8 cellular contexts compared by ENCODE assay signal in the genomic region with DNA sequence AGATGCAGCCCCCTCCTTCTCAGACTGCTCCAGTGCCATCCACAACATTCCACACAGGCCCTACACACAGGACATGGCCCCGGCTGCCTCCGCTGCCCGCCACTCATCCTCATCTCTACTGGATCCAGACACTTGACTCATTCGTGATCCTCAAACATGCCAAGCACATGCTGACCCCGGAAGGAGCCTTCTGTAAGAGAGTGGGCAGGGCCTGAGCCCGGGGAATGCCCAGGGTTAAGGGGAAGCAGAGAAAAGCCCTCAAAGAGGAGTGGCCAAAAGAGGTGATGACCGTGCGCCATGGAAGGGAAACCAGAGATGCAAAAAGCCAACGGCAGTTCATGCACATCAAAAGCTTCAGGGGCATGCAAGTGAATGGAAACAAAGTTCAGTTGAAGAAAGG. TPM values are rescaled to one million over a fixed set of nuclear protein-coding genes. Genes with fewer than 3 reads are reported as not detected.
DNase-seq lines count a peak whose midpoint lies in the region; ATAC-seq and TF ChIP-seq lines count a peak whose summit lies in the region.

No MANE protein-coding gene starts in this region.

- H3K9me3 ChIP-seq in mesodermal cell (ENCODE audit: control insufficient read depth, low read length) (peaks cover 12% of the 10 kb centered on the region), vagina (peaks cover 8% of the 10 kb centered on the region)

- H3K27ac ChIP-seq in mesodermal cell (ENCODE audit: low read depth, low read length, severe bottlenecking) (peak overlapping the region; percentile 43), vagina (no peak overlapping the region)

- H3K4me1 ChIP-seq in mesodermal cell (ENCODE audit: control insufficient read depth, insufficient read depth, low read length, poor library complexity, severe bottlenecking) (peaks cover 17% of the 10 kb centered on the region), vagina (no peaks in the 10 kb centered on the region)

- DNase-seq in T-helper 2 cell treated with Interferon-gamma antibody and Interleukin-4, amounts not matched to agents 5 μg/mL and 100 μg/mL, for 36 hours (ENCODE audit: low spot score), result peak; percentile 65
- DNase-seq in SHP77 treated with DMSO at 0.1 percent for 48 hours (lab: John Stamatoyannopoulos, UW) (no peak), vagina (ENCODE audit: extremely low spot score in 2 of 2) (no peak), DMS53 (lab: John Stamatoyannopoulos, UW) (no peak), NCI-H446 treated with DMSO at 0.1 percent for 48 hours (lab: John Stamatoyannopoulos, UW) (no peak)

- H3K4me1 Mint-ChIP-seq in T-helper 2 cell treated with Interferon-gamma antibody and Interleukin-4, amounts not matched to agents 5 μg/mL and 100 μg/mL, for 36 hours (ENCODE audit: low read depth), result peaks cover 61% of the 10 kb centered on the region

- H3K27me3 Mint-ChIP-seq in T-helper 2 cell treated with Interferon-gamma antibody and Interleukin-4, amounts not matched to agents 5 μg/mL and 100 μg/mL, for 36 hours (ENCODE audit: low read depth), result no peaks in the 10 kb centered on the region

- intact Hi-C loops in vagina (cut with DNase I), result no loop called here

- no peak for TF ChIP-seq CTCF in GM12875 (IDR thresholded peaks at IDR 0.05; ENCODE audit: borderline replicate concordance, insufficient read depth, low read depth, low read length)
- TF ChIP-seq CTCF in vagina (IDR thresholded peaks at IDR 0.05), result no peak

- H3K4me3 Mint-ChIP-seq in T-helper 2 cell treated with Interferon-gamma antibody and Interleukin-4, amounts not matched to agents 5 μg/mL and 100 μg/mL, for 36 hours, result peak overlapping the region; percentile 68

- H3K27ac Mint-ChIP-seq in T-helper 2 cell treated with Interferon-gamma antibody and Interleukin-4, amounts not matched to agents 5 μg/mL and 100 μg/mL, for 36 hours, result peak overlapping the region; percentile 83

- H3K9me3 Mint-ChIP-seq in T-helper 2 cell treated with Interferon-gamma antibody and Interleukin-4, amounts not matched to agents 5 μg/mL and 100 μg/mL, for 36 hours, result peaks cover 13% of the 10 kb centered on the region

- H3K4me3 ChIP-seq in GM12875 (ENCODE audit: low read depth, low read length), result peak overlapping the region; percentile 10
- H3K4me3 ChIP-seq in mesodermal cell (ENCODE audit: extremely low read depth, insufficient read depth, low read length, poor library complexity, severe bottlenecking), result no peak overlapping the region
- no peak overlapping the region for H3K4me3 ChIP-seq in vagina

- peaks cover 59% of the 10 kb centered on the region for H3K36me3 Mint-ChIP-seq in T-helper 2 cell treated with Interferon-gamma antibody and Interleukin-4, amounts not matched to agents 5 μg/mL and 100 μg/mL, for 36 hours (ENCODE audit: low read depth)

- TF ChIP-seq POLR2A in vagina (IDR thresholded peaks at IDR 0.05), result no peak

- H3K36me3 ChIP-seq in mesodermal cell (ENCODE audit: control insufficient read depth, insufficient read depth, low read length) (peaks cover 22% of the 10 kb centered on the region), vagina (peaks cover 0 to 4% of the 10 kb centered on the region in 2 donors)

- 88 to 89% methylated on average over 3 to 5 of the region's 9 CpGs for WGBS in mesodermal cell (ENCODE audit: insufficient coverage in 2 of 2), 2 experiments

- no peaks in the 10 kb centered on the region for H3K27me3 ChIP-seq in vagina

- ATAC-seq in GM21723 (IDR thresholded peaks at IDR 0.05; ENCODE audit: unreplicated experiment), result peak; percentile 80

RNA-seq across cellular contexts. Expression of a gene that starts 46.1 kb away (rescaled TPM):
- polyA plus RNA-seq in mesodermal cell (2013, experiment 1 of 2), result 23.4 TPM
- 18.4 TPM for polyA plus RNA-seq in mesodermal cell (2013, experiment 2 of 2)
- 47.4 TPM for total RNA-seq in vagina
